ENCODE assay signal across 10 cellular contexts in genomic region chr4:81648576-81649272, GRCh38.
A peak's percentile ranks its signal among the peaks of the same experiment; 100 is the strongest.
DNase-seq lines count a peak whose midpoint lies in the region; ATAC-seq and TF ChIP-seq lines count a peak whose summit lies in the region.
"Had no signal": no experiment of that assay in that cellular context is flagged by ENCODE, and none has a peak within 500 bp of the region (broad histone marks: within the 10 kb centered on the region; RNA-seq: fewer than 3 reads in every experiment).

No MANE protein-coding gene starts in this region.

- TF ChIP-seq CTCF in lower lobe of right lung (IDR thresholded peaks at IDR 0.05) = no peak

- no peak overlapping the region for H3K27ac ChIP-seq in lower lobe of right lung
- H3K27ac ChIP-seq: A549, SK-N-MC had no signal

- H3K4me1 ChIP-seq in HAP-1 = no peaks in the 10 kb centered on the region
- H3K4me1 ChIP-seq in lower lobe of right lung = no peaks in the 10 kb centered on the region
- H3K4me1 ChIP-seq: A549 had no signal

- no peaks in the 10 kb centered on the region for H3K36me3 ChIP-seq in HAP-1 (replicated peaks)
- no peaks in the 10 kb centered on the region for H3K36me3 ChIP-seq in lower lobe of right lung

- ATAC-seq in HG02981 (IDR thresholded peaks at IDR 0.05; ENCODE audit: unreplicated experiment) (peak; percentile 90), lower lobe of right lung (no peak)
- ATAC-seq: A549 had no signal

- intact Hi-C loops in lower lobe of right lung (cut with DNase I) = no loop called here

- H3K27me3 ChIP-seq in HAP-1 (ENCODE audit: low read depth) = no peaks in the 10 kb centered on the region
- no peaks in the 10 kb centered on the region for H3K27me3 ChIP-seq in lower lobe of right lung (ENCODE audit: low read depth)

- no peak overlapping the region for H3K4me3 ChIP-seq in HAP-1
- no peak overlapping the region for H3K4me3 ChIP-seq in lower lobe of right lung
- H3K4me3 ChIP-seq: A549, SK-N-MC had no signal

- DNase-seq in NCI-H2107 treated with DMSO at 0.1 percent for 48 hours (lab: John Stamatoyannopoulos, UW; ENCODE audit: unreplicated experiment) (peak; percentile 66), NCI-H2107 (lab: John Stamatoyannopoulos, UW) (no peak), RPMI8226 (peak; percentile 21), germinal center (ENCODE audit: low spot score) (peak; percentile 57), HAP-1 (ENCODE audit: low spot score in 2 of 2) (no peak), lower lobe of right lung (no peak), DMS 273 (lab: John Stamatoyannopoulos, UW; ENCODE audit: unreplicated experiment) (no peak)

- H3K9me3 ChIP-seq in HAP-1 (no peaks in the 10 kb centered on the region), lower lobe of right lung (no peaks in the 10 kb centered on the region)
- H3K9me3 ChIP-seq: A549 had no signal

- in situ Hi-C loops in HAP-1 (cut with MboI; ENCODE audit: low sequenced_read_pairs) = no loop called here

Comparison
In these comparisons a context has a peak if more than half of its experiments do, and no peak if none do; other contexts are left out.
1. DNase-seq: peak in NCI-H2107 treated with DMSO at 0.1 percent for 48 hours (single experiment), RPMI8226 (single experiment) and germinal center (single experiment); none in NCI-H2107 (single experiment), HAP-1 (0 of 2), lower lobe of right lung (single experiment) and DMS 273 (single experiment).